In genomic region chr22:23708270-23708669, GRCh38 we compare ENCODE assay signal across 16 cellular contexts. TPM values are rescaled to one million over a fixed set of nuclear protein-coding genes. Genes with fewer than 3 reads are reported as not detected.
"Had no signal": no experiment of that assay in that cellular context is flagged by ENCODE, and none has a peak within 500 bp of the region (broad histone marks: within the 10 kb centered on the region; RNA-seq: fewer than 3 reads in every experiment).

No MANE protein-coding gene starts in this region.

- ATAC-seq: WTC11 had no signal

- H3K4me3 Mint-ChIP-seq: WTC11 had no signal

- H3K9me3 ChIP-seq: esophagus muscularis mucosa, tibial artery, uterus had no signal

- H3K9me3 Mint-ChIP-seq: WTC11 had no signal

- H3K36me3 ChIP-seq: uterus had no signal

- H3K27ac Mint-ChIP-seq: WTC11 had no signal

- H3K27ac ChIP-seq: esophagus muscularis mucosa, parathyroid adenoma, SK-N-MC, tibial artery, uterus had no signal

- H3K4me1 ChIP-seq: esophagus muscularis mucosa, tibial artery, uterus had no signal

- H3K27me3 ChIP-seq: esophagus muscularis mucosa, tibial artery, uterus had no signal

- DNase-seq: activated CD4-positive, alpha-beta T cell treated with anti-CD3 and anti-CD28 coated beads, Interleukin-2, amount 50 U/mL, for 4 hours; activated naive CD4-positive, alpha-beta T cell; anterior cingulate cortex; stimulated activated CD4-positive, alpha-beta T cell treated with anti-CD3 and anti-CD28 coated beads, Interleukin-15, amount 100 ng/mL, for 24 hours; stimulated activated CD4-positive, alpha-beta T cell treated with anti-CD3 and anti-CD28 coated beads, Interleukin-4, amount 100 ng/mL, for 24 hours; tibial artery; uterus had no signal

- H3K4me1 Mint-ChIP-seq: WTC11 had no signal

- H3K4me3 ChIP-seq: esophagus muscularis mucosa, SK-N-MC, tibial artery, uterus had no signal

RNA-seq across cellular contexts. Expression of gene RGL4, which starts 17.5 kb away (rescaled TPM):
- total RNA-seq: chondrocyte, fibroblast of villous mesenchyme, renal cortical epithelial cell, WTC11 had no signal

RNA-seq across cellular contexts. Expression of gene VPREB3, which starts 46.0 kb away (rescaled TPM):
- total RNA-seq: chondrocyte, esophagus muscularis mucosa, fibroblast of villous mesenchyme, lower leg skin, mesenteric fat pad, renal cortical epithelial cell, uterus had no signal

RNA-seq across cellular contexts. Expression of gene C22orf15, which starts 54.5 kb away (rescaled TPM):
- total RNA-seq: chondrocyte, lower leg skin, mesenteric fat pad, renal cortical epithelial cell had no signal
